In the genomic region with DNA sequence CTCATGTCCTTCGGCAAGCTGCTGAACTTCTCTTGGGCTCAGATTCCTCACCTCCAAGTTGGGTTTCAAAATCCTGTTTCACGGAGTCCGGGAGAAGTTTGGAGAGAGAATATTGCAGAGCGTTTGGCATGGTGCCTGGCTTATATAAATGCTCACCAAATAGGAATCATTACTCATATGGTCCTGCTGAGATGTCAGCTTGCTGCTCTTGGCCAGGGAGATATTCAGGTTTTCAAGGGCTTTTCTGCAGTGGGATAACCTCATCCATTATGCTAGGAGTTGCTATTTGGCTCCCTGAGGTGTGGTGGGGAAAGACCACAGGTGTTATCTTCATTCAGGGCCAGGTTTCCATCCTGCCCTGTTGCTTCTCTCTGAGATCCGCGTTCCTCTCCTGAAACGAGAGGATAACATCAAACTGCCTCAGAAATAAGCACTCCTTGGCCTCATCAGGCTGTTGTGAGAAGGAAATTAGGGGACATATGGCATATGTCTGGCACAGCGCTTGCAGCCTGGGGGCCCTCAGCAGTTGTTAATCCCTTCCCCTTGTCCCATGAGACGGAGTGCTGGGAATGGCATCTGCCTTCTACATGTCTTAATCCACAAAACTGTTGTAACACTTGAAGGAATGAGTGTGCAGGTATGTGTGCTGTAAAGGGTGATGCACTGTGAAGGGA, we compare ENCODE assay signal across 14 cellular contexts. TPM values are rescaled to one million over a fixed set of nuclear protein-coding genes. Genes with fewer than 3 reads are reported as not detected.
DNase-seq lines count a peak whose midpoint lies in the region; ATAC-seq, FAIRE-seq and TF ChIP-seq lines count a peak whose summit lies in the region.
"Had no signal": no experiment of that assay in that cellular context is flagged by ENCODE, and none has a peak within 500 bp of the region (broad histone marks: within the 10 kb centered on the region; RNA-seq: fewer than 3 reads in every experiment).

No MANE protein-coding gene starts in this region.

- H3K4me1 ChIP-seq in body of pancreas (peaks cover 2% of the 10 kb centered on the region), hepatocyte (ENCODE audit: insufficient read depth) (peaks cover 11% of the 10 kb centered on the region)
- H3K4me1 ChIP-seq: pancreas had no signal

- H4K20me1 ChIP-seq in hepatocyte (ENCODE audit: insufficient read depth, poor library complexity, severe bottlenecking): no peaks in the 10 kb centered on the region

- peak; percentile 48 for ATAC-seq in body of pancreas
- no peak for ATAC-seq in GM19395 (IDR thresholded peaks at IDR 0.05; ENCODE audit: unreplicated experiment)
- no peak for ATAC-seq in HG03439 (IDR thresholded peaks at IDR 0.05; ENCODE audit: unreplicated experiment)
- ATAC-seq in HG03520 (IDR thresholded peaks at IDR 0.05; ENCODE audit: unreplicated experiment): no peak
- ATAC-seq: activated T-cell treated with anti-CD3 and anti-CD28 coated beads, Interleukin-2, amount 50 U/mL, for 72 hours; stimulated activated naive B cell treated with anti-CD40 and anti-IgM and Interleukin-4, amounts not matched to agents 10 μg/mL and 1 μg/mL and 100 μg/mL, for 72 hours had no signal

- no peak for TF ChIP-seq CTCF in D721Med (IDR thresholded peaks at IDR 0.05; ENCODE audit: insufficient read depth, missing control alignments)
- no peak for TF ChIP-seq CTCF in body of pancreas (IDR thresholded peaks at IDR 0.05)
- no peak for TF ChIP-seq CTCF in hepatocyte (IDR thresholded peaks at IDR 0.05; ENCODE audit: poor library complexity)

- no peak overlapping the region for H3K4me3 ChIP-seq in body of pancreas
- H3K4me3 ChIP-seq in hepatocyte: no peak overlapping the region
- H3K4me3 ChIP-seq: lung, pancreas had no signal

- TF ChIP-seq POLR2A in body of pancreas (IDR thresholded peaks at IDR 0.05): no peak

- H3K27me3 ChIP-seq in body of pancreas (no peaks in the 10 kb centered on the region), hepatocyte (no peaks in the 10 kb centered on the region)
- H3K27me3 ChIP-seq: pancreas had no signal

- peak; percentile 84 for FAIRE-seq in D721Med (lab: Jason Lieb, UNC)
- FAIRE-seq: colon, pancreas had no signal

- no peak overlapping the region for H3K4me2 ChIP-seq in hepatocyte

- DNase-seq in D721Med (ENCODE audit: insufficient read length, low spot score) (peak; percentile 39), NCI-H2171 (lab: John Stamatoyannopoulos, UW) (peak; percentile 76), body of pancreas (peak in 3 of 4 donors; percentile 36 to 46 (median 39)), hepatocyte (ENCODE audit: low spot score) (peak; percentile 33)
- no peak for DNase-seq in activated CD4-positive, alpha-beta T cell treated with anti-CD3 and anti-CD28 coated beads, Interleukin-2, amount 50 U/mL, for 4 hours
- DNase-seq: activated T-cell treated with anti-CD3 and anti-CD28 coated beads, Interleukin-2, amount 50 U/mL, for 72 hours; NCI-H526; stimulated activated naive B cell treated with anti-CD40 and anti-IgM and Interleukin-4, amounts not matched to agents 10 μg/mL and 1 μg/mL and 100 μg/mL, for 72 hours had no signal

- H2AFZ ChIP-seq in hepatocyte: no peak overlapping the region

- 32 to 39% methylated on average over 9 of the region's 9 CpGs for WGBS in body of pancreas, 2 donors
- 57% methylated on average over 9 of the region's 9 CpGs for WGBS in hepatocyte (ENCODE audit: low lambda C conversion rate, missing lambda C conversion rate)

- H3K36me3 ChIP-seq in body of pancreas (replicated peaks in 1 of 2; ENCODE audit: insufficient read depth in 1 of 2, low read depth in 2 of 2): no peaks in the 10 kb centered on the region
- no peaks in the 10 kb centered on the region for H3K36me3 ChIP-seq in hepatocyte (replicated peaks; ENCODE audit: insufficient read depth, low read depth)
- H3K36me3 ChIP-seq: pancreas had no signal

- no peaks in the 10 kb centered on the region for H3K9me3 ChIP-seq in body of pancreas
- H3K9me3 ChIP-seq in hepatocyte (ENCODE audit: low read depth): no peaks in the 10 kb centered on the region
- H3K9me3 ChIP-seq: pancreas had no signal

- H3K9me2 ChIP-seq in hepatocyte (replicated peaks; ENCODE audit: insufficient read depth): no peaks in the 10 kb centered on the region

- H3K79me2 ChIP-seq in hepatocyte: no peaks in the 10 kb centered on the region

- H3K27ac ChIP-seq in body of pancreas: no peak overlapping the region
- no peak overlapping the region for H3K27ac ChIP-seq in hepatocyte
- H3K27ac ChIP-seq: pancreas had no signal

- intact Hi-C loops in body of pancreas (cut with DNase I): no loop called here

RNA-seq across cellular contexts. Expression of a gene that starts 29.9 kb away (rescaled TPM):
- total RNA-seq in body of pancreas (1 to 10 TPM; 4.6 to 5.2 TPM), hepatocyte (17.1 and 28.5 TPM in 2 replicates)
- polyA plus RNA-seq in hepatocyte: 14.9 and 18.3 TPM in 2 replicates

RNA-seq across cellular contexts. Expression of a gene that starts 47.6 kb away (rescaled TPM):
- 10 to 100 TPM; 32.7 to 51.7 TPM for total RNA-seq in body of pancreas
- total RNA-seq in hepatocyte: 61.9 and 62.9 TPM in 2 replicates
- 73.7 and 81.9 TPM in 2 replicates for polyA plus RNA-seq in hepatocyte

Comparison
In these comparisons a context has a peak if more than half of its experiments do, and no peak if none do; other contexts are left out.
1. DNase-seq: peak in D721Med (single experiment), NCI-H2171 (single experiment), body of pancreas (3 of 4) and hepatocyte (single experiment); none in activated CD4-positive, alpha-beta T cell treated with anti-CD3 and anti-CD28 coated beads, Interleukin-2, amount 50 U/mL, for 4 hours (0 of 2).